23 cellular contexts compared by ENCODE assay signal in genomic region chr5:128378196-128378595, GRCh38.
A peak's percentile ranks its signal among the peaks of the same experiment; 100 is the strongest.
DNase-seq lines count a peak whose midpoint lies in the region; ATAC-seq and TF ChIP-seq lines count a peak whose summit lies in the region.
"Had no signal": no experiment of that assay in that cellular context is flagged by ENCODE, and none has a peak within 500 bp of the region (broad histone marks: within the 10 kb centered on the region; RNA-seq: fewer than 3 reads in every experiment).

No MANE protein-coding gene starts in this region.

- H3K27me3 ChIP-seq in RWPE2 (ENCODE audit: insufficient read depth, poor library complexity, severe bottlenecking) = no peaks in the 10 kb centered on the region
- H3K27me3 ChIP-seq: BLaER1, MG63, spleen had no signal

- peaks cover 76% of the 10 kb centered on the region for H3K36me3 ChIP-seq in RWPE2 (ENCODE audit: low read depth)
- H3K36me3 ChIP-seq: BLaER1, MG63, spleen had no signal

- H3K27ac Mint-ChIP-seq in neural crest cell (ENCODE audit: unreplicated experiment) (peak overlapping the region; percentile 53), T-cell (no peak overlapping the region)
- H3K27ac Mint-ChIP-seq: activated CD4-positive, alpha-beta T cell treated with anti-CD3 and anti-CD28 coated beads, Interleukin-2, amount 10 ng/mL, durations not matched to agents 7 days and 5 days; activated naive CD8-positive, alpha-beta T cell treated with anti-CD3 and anti-CD28 coated beads, Interleukin-2, amount 50 U/mL, for 24 hours; IgD-negative memory B cell had no signal

- no peaks in the 10 kb centered on the region for H3K9me3 ChIP-seq in RWPE2 (ENCODE audit: severe bottlenecking)
- H3K9me3 ChIP-seq: BLaER1, MG63, spleen had no signal

- H3K4me1 Mint-ChIP-seq in neural crest cell (peaks cover 6% of the 10 kb centered on the region), T-cell (no peaks in the 10 kb centered on the region)
- H3K4me1 Mint-ChIP-seq: activated CD4-positive, alpha-beta T cell treated with anti-CD3 and anti-CD28 coated beads, Interleukin-2, amount 10 ng/mL, durations not matched to agents 7 days and 5 days; activated naive CD8-positive, alpha-beta T cell treated with anti-CD3 and anti-CD28 coated beads, Interleukin-2, amount 50 U/mL, for 24 hours; central memory CD8-positive, alpha-beta T cell; IgD-negative memory B cell had no signal

- no peaks in the 10 kb centered on the region for H3K9me3 Mint-ChIP-seq in neural crest cell
- H3K9me3 Mint-ChIP-seq in T-cell = peaks cover 0 to 6% (median 0%) of the 10 kb centered on the region in 3 donors
- H3K9me3 Mint-ChIP-seq: activated CD4-positive, alpha-beta T cell treated with anti-CD3 and anti-CD28 coated beads, Interleukin-2, amount 10 ng/mL, durations not matched to agents 7 days and 5 days; activated naive CD8-positive, alpha-beta T cell treated with anti-CD3 and anti-CD28 coated beads, Interleukin-2, amount 50 U/mL, for 24 hours had no signal

- H3K36me3 Mint-ChIP-seq in neural crest cell (ENCODE audit: low read depth) (peaks cover 7% of the 10 kb centered on the region), T-cell (no peaks in the 10 kb centered on the region)
- H3K36me3 Mint-ChIP-seq: IgD-negative memory B cell had no signal

- H3K27ac ChIP-seq in RWPE2 (ENCODE audit: poor library complexity, severe bottlenecking) = no peak overlapping the region
- H3K27ac ChIP-seq: BLaER1, spleen had no signal

- H3K4me3 ChIP-seq in RWPE2 (ENCODE audit: severe bottlenecking) (no peak overlapping the region), fibroblast of mammary gland (ENCODE audit: control insufficient read depth, low read depth, low read length) (no peak overlapping the region)
- H3K4me3 ChIP-seq: BLaER1, MG63, spleen had no signal

- peak; percentile 52; the same call in 1 of the 3 replicates for ATAC-seq in RWPE2 (ENCODE audit: low read depth)
- no peak for ATAC-seq in activated CD4-positive, CD25-positive, alpha-beta regulatory T cell treated with anti-CD3 and anti-CD28 coated beads, Interleukin-2, amount 50 U/mL, for 24 hours
- ATAC-seq in T-cell (replicated peaks in 1 of 4) = no peak
- ATAC-seq: activated naive CD8-positive, alpha-beta T cell treated with anti-CD3 and anti-CD28 coated beads, Interleukin-2, amount 50 U/mL, for 24 hours; esophagus mucosa; left lobe of liver; Right ventricle myocardium inferior had no signal

- POLR2A ChIA-PET in T-cell (lab: Charles Lee) = interaction anchor here in 1 of 2 donors (0.6 kb wide), 1 partner anchor 1332 kb away, joined by 5 read pairs; no protein-coding TSS in a partner anchor

- TF ChIP-seq CTCF in RWPE2 (IDR thresholded peaks at IDR 0.05; ENCODE audit: poor library complexity, severe bottlenecking) (no peak), fibroblast of mammary gland (conservative IDR thresholded peaks at IDR 0.05; ENCODE audit: control insufficient read depth, insufficient read depth, low read depth, low read length) (no peak), neural crest cell (conservative IDR thresholded peaks at IDR 0.05) (no peak)

- H3K4me1 ChIP-seq in RWPE2 (ENCODE audit: insufficient read depth, poor library complexity, severe bottlenecking) = no peaks in the 10 kb centered on the region
- H3K4me1 ChIP-seq: BLaER1, spleen had no signal

- DNase-seq in EH (ENCODE audit: low read depth) (peak; percentile 52), RWPE2 (ENCODE audit: low spot score) (no peak), fibroblast of mammary gland (ENCODE audit: low read depth) (peak; percentile 9), neural crest cell (ENCODE audit: low read depth, low spot score) (no peak), SW 1271 (lab: John Stamatoyannopoulos, UW) (no peak), anterior cingulate cortex (lab: John Stamatoyannopoulos, UW) (no peak), T-cell (no peak)
- DNase-seq: activated CD4-positive, alpha-beta T cell treated with anti-CD3 and anti-CD28 coated beads, Interleukin-2, amount 10 ng/mL, durations not matched to agents 7 days and 5 days; activated effector memory CD4-positive, alpha-beta T cell treated with Interleukin-2 at 50 U/mL for 16 hours; activated naive CD8-positive, alpha-beta T cell treated with anti-CD3 and anti-CD28 coated beads, Interleukin-2, amount 50 U/mL, for 24 hours; HCEC 1CT; MG63; NCI-H1436 treated with DMSO at 0.1 percent for 48 hours; NCI-H2171; NCI-H526 treated with DMSO at 0.1 percent for 48 hours; spleen had no signal

- H3K4me3 Mint-ChIP-seq in neural crest cell (no peak overlapping the region), T-cell (no peak overlapping the region)
- H3K4me3 Mint-ChIP-seq: activated CD4-positive, alpha-beta T cell treated with anti-CD3 and anti-CD28 coated beads, Interleukin-2, amount 10 ng/mL, durations not matched to agents 7 days and 5 days; activated naive CD8-positive, alpha-beta T cell treated with anti-CD3 and anti-CD28 coated beads, Interleukin-2, amount 50 U/mL, for 24 hours; central memory CD8-positive, alpha-beta T cell; IgD-negative memory B cell had no signal

- CTCF ChIA-PET in T-cell (lab: Charles Lee) = no interaction called here

- no peaks in the 10 kb centered on the region for H3K27me3 Mint-ChIP-seq in neural crest cell (ENCODE audit: low read depth)
- no peaks in the 10 kb centered on the region for H3K27me3 Mint-ChIP-seq in T-cell
- H3K27me3 Mint-ChIP-seq: activated CD4-positive, alpha-beta T cell treated with anti-CD3 and anti-CD28 coated beads, Interleukin-2, amount 10 ng/mL, durations not matched to agents 7 days and 5 days; activated naive CD8-positive, alpha-beta T cell treated with anti-CD3 and anti-CD28 coated beads, Interleukin-2, amount 50 U/mL, for 24 hours; central memory CD8-positive, alpha-beta T cell; IgD-negative memory B cell had no signal

Comparison
In these comparisons a context has a peak if more than half of its experiments do, and no peak if none do; other contexts are left out.
1. DNase-seq: peak in EH (single experiment) and fibroblast of mammary gland (single experiment); none in RWPE2 (single experiment), neural crest cell (single experiment), SW 1271 (0 of 2), anterior cingulate cortex (0 of 58) and T-cell (0 of 34).